Comparison of ENCODE assay signal across 1 cellular context in genomic region chr12:52245259-52245961, GRCh38.
TF ChIP-seq lines count a peak whose summit lies in the region.

No MANE protein-coding gene starts in this region.

TF ChIP-seq in IMR-90, 13 proteins besides CTCF, POLR2A, EP300 and RAD21:
- no peak for TF ChIP-seq FOS (IDR thresholded peaks at IDR 0.05; ENCODE audit: low read depth, low read length)
- TF ChIP-seq CEBPB (IDR thresholded peaks at IDR 0.05; ENCODE audit: low read depth, low read length) = no peak
- no peak for TF ChIP-seq NFE2L2 (IDR thresholded peaks at IDR 0.05; ENCODE audit: low read depth, low read length)
- TF ChIP-seq CHD1 (IDR thresholded peaks at IDR 0.05; ENCODE audit: low read depth, low read length) = no peak
- no peak for TF ChIP-seq USF2 (IDR thresholded peaks at IDR 0.05; ENCODE audit: low read depth, low read length)
- TF ChIP-seq MAFK (IDR thresholded peaks at IDR 0.05; ENCODE audit: low read depth, low read length) = no peak
- TF ChIP-seq ELK1 (IDR thresholded peaks at IDR 0.05; ENCODE audit: borderline replicate concordance, low read depth, low read length) = no peak
- no peak for TF ChIP-seq BHLHE40 (IDR thresholded peaks at IDR 0.05; ENCODE audit: low read depth, low read length)
- TF ChIP-seq SMC3 (IDR thresholded peaks at IDR 0.05; ENCODE audit: low read depth, low read length) = no peak
- TF ChIP-seq MXI1 (IDR thresholded peaks at IDR 0.05; ENCODE audit: borderline replicate concordance, low read depth, low read length) = no peak
- no peak for TF ChIP-seq MAZ (IDR thresholded peaks at IDR 0.05; ENCODE audit: borderline replicate concordance, low read depth, low read length)
- no peak for TF ChIP-seq RFX5 (IDR thresholded peaks at IDR 0.05; ENCODE audit: low read depth, low read length)
- no peak for TF ChIP-seq RCOR1 (IDR thresholded peaks at IDR 0.05; ENCODE audit: insufficient replicate concordance, low read length)
